29 cellular contexts compared by ENCODE assay signal in genomic region chr20:35652641-35653429, GRCh38. TPM values are rescaled to one million over a fixed set of nuclear protein-coding genes. Genes with fewer than 3 reads are reported as not detected.
DNase-seq lines count a peak whose midpoint lies in the region; ATAC-seq and TF ChIP-seq lines count a peak whose summit lies in the region.
"Had no signal": no experiment of that assay in that cellular context is flagged by ENCODE, and none has a peak within 500 bp of the region (broad histone marks: within the 10 kb centered on the region; RNA-seq: fewer than 3 reads in every experiment).

No MANE protein-coding gene starts in this region.

- TF ChIP-seq CTCF in CD4-positive, alpha-beta T cell (IDR thresholded peaks at IDR 0.05), result no peak
- TF ChIP-seq CTCF in HEK293 (tag by site-specific recombination; IDR thresholded peaks at IDR 0.05), result no peak
- no peak for TF ChIP-seq CTCF in esophagus muscularis mucosa (IDR thresholded peaks at IDR 0.05)

- no peak overlapping the region for H3K27ac ChIP-seq in CD4-positive, alpha-beta T cell (ENCODE audit: low read depth, low read length)
- H3K27ac ChIP-seq in HEK293 (ENCODE audit: extremely low read depth, low read depth, low read length) (no peak overlapping the region), esophagus muscularis mucosa (replicated peaks in 1 of 4) (no peak overlapping the region), mesendoderm (ENCODE audit: low read depth, low read length) (no peak overlapping the region)
- H3K27ac ChIP-seq: adrenal gland, esophagus squamous epithelium, foreskin keratinocyte, left lung, PC-9, uterus had no signal

- H3K18ac ChIP-seq in mesendoderm (ENCODE audit: low read length), result no peak overlapping the region

- peaks cover 68% of the 10 kb centered on the region for H3K79me2 ChIP-seq in mesendoderm (ENCODE audit: control insufficient read depth, insufficient read depth, low read length)

- H2BK120ac ChIP-seq in mesendoderm (ENCODE audit: low read depth, low read length), result no peak overlapping the region

- H3K9ac ChIP-seq in mesendoderm (ENCODE audit: low read length), result no peak overlapping the region

- H2BK5ac ChIP-seq in mesendoderm (ENCODE audit: low read length), result no peak overlapping the region

- peaks cover 58% of the 10 kb centered on the region for H3K4me1 Mint-ChIP-seq in CD4-positive, alpha-beta T cell (ENCODE audit: low read depth)

- no peaks in the 10 kb centered on the region for H3K27me3 ChIP-seq in CD4-positive, alpha-beta T cell (ENCODE audit: control insufficient read depth, insufficient read depth, low read length)
- H3K27me3 ChIP-seq in esophagus muscularis mucosa, result no peaks in the 10 kb centered on the region
- no peaks in the 10 kb centered on the region for H3K27me3 ChIP-seq in mesendoderm (ENCODE audit: insufficient read depth, low read length, poor library complexity)
- H3K27me3 ChIP-seq: adrenal gland, esophagus squamous epithelium, foreskin keratinocyte, left lung, uterus had no signal

- DNase-seq in CD4-positive, alpha-beta T cell, result no peak
- DNase-seq in esophagus muscularis mucosa (ENCODE audit: extremely low spot score) (peak; percentile 60), mesendoderm (no peak)
- no peak for DNase-seq in stimulated activated CD4-positive, alpha-beta T cell treated with anti-CD3 and anti-CD28 coated beads, Interleukin-2, amount 100 ng/mL, for 48 hours
- DNase-seq: activated CD4-positive, alpha-beta T cell treated with anti-CD3 and anti-CD28 coated beads, Interleukin-2, amount 50 U/mL, for 48 hours; activated CD4-positive, CD25-positive, alpha-beta regulatory T cell treated with anti-CD3 and anti-CD28 coated beads, Interleukin-2, amount 50 U/mL, for 72 hours; activated CD8-positive, alpha-beta memory T cell treated with anti-CD3 and anti-CD28 coated beads, Interleukin-2, amount 50 U/mL, for 4 hours; activated naive CD4-positive, alpha-beta T cell treated with anti-CD3 and anti-CD28 coated beads for 36 hours; adrenal gland; CD4-positive, alpha-beta memory T cell; central memory CD4-positive, alpha-beta T cell; esophagus squamous epithelium; foreskin keratinocyte; head of caudate nucleus; Kasumi-1; left lung; NCI-H146; NCI-H2107; NCI-H345; NCI-H69; PC-9; SHP77; stimulated activated naive CD8-positive, alpha-beta T cell treated with anti-CD3 and anti-CD28 coated beads, Interleukin-15, Interleukin-2, amounts not matched to agents 100 U/mL and 50 U/mL, for 24 hours; T-helper 2 cell; uterus had no signal

- POLR2A ChIA-PET in CD4-positive, alpha-beta T cell (lab: Charles Lee), result interaction anchor here (0.9 to 2.6 kb wide), 3 partner anchors 8 to 11 kb away, joined by 4 to 15 read pairs (median 6); partner anchors contain the start of genes CPNE1 and RBM12
- POLR2A ChIA-PET in HEK293 (lab: Yijun Ruan, JAX), result interaction anchor here (1.3 kb wide), 1 partner anchor 11 kb away, joined by 9 read pairs; the partner anchor contains the start of genes CPNE1 and RBM12

- no peak overlapping the region for H3K4me3 Mint-ChIP-seq in CD4-positive, alpha-beta T cell
- H3K4me3 Mint-ChIP-seq: activated naive CD4-positive, alpha-beta T cell treated with anti-CD3 and anti-CD28 coated beads for 36 hours; CD4-positive, alpha-beta memory T cell had no signal

- ATAC-seq in CD4-positive, alpha-beta T cell (ENCODE audit: poor library complexity), result no peak
- ATAC-seq in HG02852 (IDR thresholded peaks at IDR 0.05; ENCODE audit: unreplicated experiment), result no peak
- ATAC-seq: foreskin keratinocyte; left lung; stimulated activated naive CD8-positive, alpha-beta T cell treated with anti-CD3 and anti-CD28 coated beads, Interleukin-15, Interleukin-2, amounts not matched to agents 100 U/mL and 50 U/mL, for 24 hours had no signal

- H3K36me3 Mint-ChIP-seq in CD4-positive, alpha-beta T cell (ENCODE audit: low read depth), result peaks cover 47% of the 10 kb centered on the region

- H3K9me3 Mint-ChIP-seq in CD4-positive, alpha-beta T cell, result no peaks in the 10 kb centered on the region
- H3K9me3 Mint-ChIP-seq: activated naive CD4-positive, alpha-beta T cell treated with anti-CD3 and anti-CD28 coated beads for 36 hours; CD4-positive, alpha-beta memory T cell had no signal

- TF ChIP-seq EP300 in esophagus muscularis mucosa (IDR thresholded peaks at IDR 0.05), result no peak

- H3K4me2 ChIP-seq in mesendoderm (ENCODE audit: low read length), result no peak overlapping the region
- H3K4me2 ChIP-seq: PC-9, smooth muscle cell had no signal

- no peak overlapping the region for H2BK15ac ChIP-seq in mesendoderm (replicated peaks; ENCODE audit: low read depth)

- H4K5ac ChIP-seq in mesendoderm (ENCODE audit: low read length), result no peak overlapping the region

- no peaks in the 10 kb centered on the region for H3K9me3 ChIP-seq in CD4-positive, alpha-beta T cell (ENCODE audit: control insufficient read depth, low read length)
- H3K9me3 ChIP-seq in HEK293 (ENCODE audit: control insufficient read depth, insufficient read depth, low read depth, low read length) (no peaks in the 10 kb centered on the region), esophagus muscularis mucosa (no peaks in the 10 kb centered on the region)
- H3K9me3 ChIP-seq: adrenal gland, esophagus squamous epithelium, HAP-1, left lung, uterus had no signal

- H3K36me3 ChIP-seq in HEK293 (ENCODE audit: control insufficient read depth in 2 of 2, insufficient read depth in 1 of 2, low read length in 2 of 2) (peaks cover 4 to 55% of the 10 kb centered on the region in 2 experiments; a peak in 2 of 3 replicates), esophagus muscularis mucosa (peaks cover 4 to 31% (median 29%) of the 10 kb centered on the region in 4 donors), mesendoderm (ENCODE audit: control insufficient read depth, insufficient read depth, low read length) (peaks cover 11% of the 10 kb centered on the region)
- H3K36me3 ChIP-seq: uterus had no signal

- intact Hi-C loops in CD4-positive, alpha-beta T cell (cut with DNase I, micrococcal nuclease), result no loop called here
- intact Hi-C loops in esophagus muscularis mucosa (cut with DNase I), result no loop called here

- no peak for TF ChIP-seq POLR2A in esophagus muscularis mucosa (IDR thresholded peaks at IDR 0.05; ENCODE audit: low read depth)

- H3K27ac Mint-ChIP-seq in CD4-positive, alpha-beta T cell, result peak overlapping the region; percentile 40
- H3K27ac Mint-ChIP-seq: activated naive CD4-positive, alpha-beta T cell treated with anti-CD3 and anti-CD28 coated beads for 36 hours had no signal

- H3K4me1 ChIP-seq in HEK293 (ENCODE audit: control insufficient read depth, insufficient read depth, low read length) (0 out of 2 replicates have a peak, but pooled peaks cover 8% of the 10 kb centered on the region), esophagus muscularis mucosa (peaks cover 26 to 70% (median 70%) of the 10 kb centered on the region in 4 donors), mesendoderm (ENCODE audit: control insufficient read depth, low read depth, low read length) (no peaks in the 10 kb centered on the region)
- H3K4me1 ChIP-seq: foreskin keratinocyte had no signal

- no peak overlapping the region for H3K56ac ChIP-seq in mesendoderm (ENCODE audit: low read length)

- no peak overlapping the region for H4K8ac ChIP-seq in mesendoderm (ENCODE audit: low read depth, low read length)

- 95% methylated on average over 10 of the region's 13 CpGs for WGBS in esophagus muscularis mucosa
- no CpG with 5 or more reads among the region's 13 CpGs for WGBS in mesendoderm (ENCODE audit: extremely low coverage, insufficient coverage, low lambda C conversion rate)

- CTCF ChIA-PET in CD4-positive, alpha-beta T cell (lab: Charles Lee), result interaction anchor here (0.5 to 1.5 kb wide), 3 partner anchors 34 to 684 kb away, joined by 3 to 5 read pairs (median 3); no protein-coding TSS in a partner anchor
- CTCF ChIA-PET in HEK293 (lab: Yijun Ruan, JAX), result interaction anchor here (0.7 kb wide), 1 partner anchor 238 kb away, joined by 3 read pairs; no protein-coding TSS in a partner anchor

- H3K79me1 ChIP-seq in mesendoderm (ENCODE audit: low read length), result peaks cover 11% of the 10 kb centered on the region

- no peak overlapping the region for H3K4ac ChIP-seq in mesendoderm (ENCODE audit: low read depth, low read length)

- no peak overlapping the region for H3K23ac ChIP-seq in mesendoderm (ENCODE audit: low read length)

- H3K27me3 Mint-ChIP-seq in CD4-positive, alpha-beta T cell, result no peaks in the 10 kb centered on the region
- H3K27me3 Mint-ChIP-seq: CD4-positive, alpha-beta memory T cell had no signal

- no peak overlapping the region for H3K4me3 ChIP-seq in HEK293 (ENCODE audit: low read depth, low read length)
- no peak overlapping the region for H3K4me3 ChIP-seq in esophagus muscularis mucosa
- H3K4me3 ChIP-seq in mesendoderm (ENCODE audit: low read length), result no peak overlapping the region
- H3K4me3 ChIP-seq: adrenal gland, esophagus squamous epithelium, HAP-1, left lung, PC-9, smooth muscle cell, uterus had no signal

- no peak overlapping the region for H2AK5ac ChIP-seq in mesendoderm (ENCODE audit: low read length)

TF ChIP-seq in HEK293, 187 proteins besides CTCF, POLR2A, EP300 and RAD21:
- TF ChIP-seq SP2 (tag by site-specific recombination; IDR thresholded peaks at IDR 0.05) (0 out of 2 replicates have a peak, but pooled peaks have one; percentile 11), BCL11A (tag by site-specific recombination; IDR thresholded peaks at IDR 0.05; ENCODE audit: low read depth) (no peak)

RNA-seq across cellular contexts. Expression of gene CPNE1, which starts 11.9 kb away (rescaled TPM):
- 100 to 1,000 TPM; 146 to 153 TPM for total RNA-seq in CD4-positive, alpha-beta T cell
- total RNA-seq in esophagus muscularis mucosa, result 100 to 1,000 TPM in 2 of 4 donors, 10 to 100 TPM in 2; 23.0 to 148 (median 99.9) TPM
- polyA plus RNA-seq in mesendoderm (2013, experiment 1 of 2), result 85.8 TPM
- polyA plus RNA-seq in mesendoderm (2013, experiment 2 of 2), result 78.6 TPM

RNA-seq across cellular contexts. Expression of gene RBM12, which starts 11.9 kb away (rescaled TPM):
- total RNA-seq in CD4-positive, alpha-beta T cell, result 10 to 100 TPM; 91.7 to 95.2 TPM
- total RNA-seq in esophagus muscularis mucosa, result 10 to 100 TPM; 21.0 to 30.6 (median 24.0) TPM
- 171 TPM for polyA plus RNA-seq in mesendoderm (2013, experiment 1 of 2)
- polyA plus RNA-seq in mesendoderm (2013, experiment 2 of 2), result 168 TPM

RNA-seq across cellular contexts. Expression of gene SPAG4, which starts 37.2 kb away (rescaled TPM):
- total RNA-seq in CD4-positive, alpha-beta T cell, result 10 to 100 TPM; 15.5 to 17.1 TPM
- total RNA-seq in esophagus muscularis mucosa, result 1 to 10 TPM; 2.6 to 5.0 (median 2.9) TPM
- polyA plus RNA-seq in mesendoderm (2013, experiment 1 of 2), result 1.5 TPM
- polyA plus RNA-seq in mesendoderm (2013, experiment 2 of 2), result 1.2 TPM

RNA-seq across cellular contexts. Expression of gene NFS1, which starts 46.3 kb away (rescaled TPM):
- 10 to 100 TPM; 10.6 to 11.5 TPM for total RNA-seq in CD4-positive, alpha-beta T cell
- 10 to 100 TPM; 25.3 to 63.3 (median 32.7) TPM for total RNA-seq in esophagus muscularis mucosa
- 10.9 TPM for polyA plus RNA-seq in mesendoderm (2013, experiment 1 of 2)
- polyA plus RNA-seq in mesendoderm (2013, experiment 2 of 2), result 10.8 TPM

RNA-seq across cellular contexts. Expression of gene ROMO1, which starts 46.4 kb away (rescaled TPM):
- 10 to 100 TPM; 32.9 to 35.8 TPM for total RNA-seq in CD4-positive, alpha-beta T cell
- 100 to 1,000 TPM; 159 to 360 (median 263) TPM for total RNA-seq in esophagus muscularis mucosa
- 511 TPM for polyA plus RNA-seq in mesendoderm (2013, experiment 1 of 2)
- 508 TPM for polyA plus RNA-seq in mesendoderm (2013, experiment 2 of 2)
